ENCODE assay signal across 8 cellular contexts in the genomic region with DNA sequence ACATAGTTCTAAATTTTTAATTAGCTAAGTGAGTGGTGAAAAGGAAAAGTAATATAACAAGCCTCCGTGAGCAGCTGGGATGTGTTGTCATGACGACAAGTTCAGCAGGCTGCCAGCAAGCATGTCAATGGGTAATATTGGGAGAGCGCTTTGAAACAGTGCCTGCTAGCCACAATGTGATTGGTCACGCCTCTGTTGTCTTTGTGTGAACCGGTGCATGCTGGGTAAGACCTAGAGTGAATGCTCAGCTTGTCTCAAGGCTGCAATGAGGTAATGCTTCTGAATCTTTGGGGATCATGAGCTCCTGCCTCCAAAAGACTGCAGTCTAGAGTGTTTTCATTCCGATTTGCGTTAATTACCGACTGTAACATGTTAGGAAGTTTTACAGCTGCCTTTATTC. TPM values are rescaled to one million over a fixed set of nuclear protein-coding genes. Genes with fewer than 3 reads are reported as not detected.
DNase-seq lines count a peak whose midpoint lies in the region; ATAC-seq and TF ChIP-seq lines count a peak whose summit lies in the region.

No MANE protein-coding gene starts in this region.

- TF ChIP-seq CTCF in BE2C (IDR thresholded peaks at IDR 0.05; ENCODE audit: low read depth, low read length) (no peak), cardiac fibroblast (IDR thresholded peaks at IDR 0.05; ENCODE audit: low read depth, low read length) (no peak)

- H3K36me3 Mint-ChIP-seq in naive thymus-derived CD4-positive, alpha-beta T cell, result no peaks in the 10 kb centered on the region

- CTCF ChIA-PET in naive thymus-derived CD4-positive, alpha-beta T cell (lab: Charles Lee), result no interaction called here

- no peak for ATAC-seq in GM21381 (IDR thresholded peaks at IDR 0.05; ENCODE audit: unreplicated experiment)
- no peak for ATAC-seq in naive thymus-derived CD4-positive, alpha-beta T cell
- ATAC-seq in HG02970 (IDR thresholded peaks at IDR 0.05; ENCODE audit: low FRiP score, unreplicated experiment), result no peak
- ATAC-seq in GM19023 (IDR thresholded peaks at IDR 0.05; ENCODE audit: unreplicated experiment), result no peak

- no peak overlapping the region for H3K27ac ChIP-seq in naive thymus-derived CD4-positive, alpha-beta T cell (ENCODE audit: low read depth, low read length)

- intact Hi-C loops in naive thymus-derived CD4-positive, alpha-beta T cell (cut with micrococcal nuclease), result no loop called here

- no peaks in the 10 kb centered on the region for H3K36me3 ChIP-seq in BE2C
- no peaks in the 10 kb centered on the region for H3K36me3 ChIP-seq in naive thymus-derived CD4-positive, alpha-beta T cell (ENCODE audit: control insufficient read depth in 2 of 3, insufficient read depth in 3 of 3, low read length in 3 of 3)

- H3K27me3 Mint-ChIP-seq in naive thymus-derived CD4-positive, alpha-beta T cell, result peaks cover 4 to 24% (median 11%) of the 10 kb centered on the region in 5 donors

- peak; percentile 88 for DNase-seq in BE2C
- peak; percentile 61 to 98 (median 90) for DNase-seq in NCI-H1417 (lab: John Stamatoyannopoulos, UW)
- DNase-seq in cardiac fibroblast (ENCODE audit: low read depth in 2 of 2), result peak; percentile 8 to 60
- DNase-seq in kidney tubule cell (ENCODE audit: low spot score), result peak; percentile 74
- no peak for DNase-seq in naive thymus-derived CD4-positive, alpha-beta T cell

- H3K27ac Mint-ChIP-seq in naive thymus-derived CD4-positive, alpha-beta T cell, result no peak overlapping the region

- POLR2A ChIA-PET in naive thymus-derived CD4-positive, alpha-beta T cell (lab: Charles Lee), result no interaction called here

- H3K4me3 Mint-ChIP-seq in naive thymus-derived CD4-positive, alpha-beta T cell, result no peak overlapping the region

- H3K27me3 ChIP-seq in BE2C, result no peaks in the 10 kb centered on the region
- no peaks in the 10 kb centered on the region for H3K27me3 ChIP-seq in naive thymus-derived CD4-positive, alpha-beta T cell (ENCODE audit: control insufficient read depth in 2 of 2, insufficient read depth in 2 of 2, low read length in 2 of 2)

- H3K4me1 Mint-ChIP-seq in naive thymus-derived CD4-positive, alpha-beta T cell, result no peaks in the 10 kb centered on the region

- peaks cover 13% of the 10 kb centered on the region for H3K4me1 ChIP-seq in BE2C
- H3K4me1 ChIP-seq in naive thymus-derived CD4-positive, alpha-beta T cell (ENCODE audit: control insufficient read depth in 2 of 2, insufficient read depth in 2 of 2, low read length in 2 of 2), result no peaks in the 10 kb centered on the region

- H3K9me3 Mint-ChIP-seq in naive thymus-derived CD4-positive, alpha-beta T cell, result peaks cover 0 to 3% (median 0%) of the 10 kb centered on the region in 11 donors

- H3K4me3 ChIP-seq in BE2C (ENCODE audit: low read depth, low read length) (peak overlapping the region; percentile 70), cardiac fibroblast (replicated peaks in 1 of 2; ENCODE audit: low read depth in 2 of 2, low read length in 2 of 2) (no peak overlapping the region)
- no peak overlapping the region for H3K4me3 ChIP-seq in naive thymus-derived CD4-positive, alpha-beta T cell (ENCODE audit: low read length)

- no peaks in the 10 kb centered on the region for H3K9me3 ChIP-seq in BE2C
- H3K9me3 ChIP-seq in naive thymus-derived CD4-positive, alpha-beta T cell (ENCODE audit: control insufficient read depth in 2 of 3, low read length in 3 of 3), result no peaks in the 10 kb centered on the region

RNA-seq across cellular contexts. Expression of a gene that starts 54.9 kb away (rescaled TPM):
- polyA plus RNA-seq in BE2C (2012; ENCODE audit: insufficient read depth, insufficient read length, low read depth), result 11.0 TPM
- total RNA-seq in naive thymus-derived CD4-positive, alpha-beta T cell, result not detected
- not detected for polyA plus RNA-seq in naive thymus-derived CD4-positive, alpha-beta T cell

Comparison
In these comparisons a context has a peak if more than half of its experiments do, and no peak if none do; other contexts are left out.
1. DNase-seq: peak in BE2C (single experiment), NCI-H1417 (3 of 3), cardiac fibroblast (2 of 2) and kidney tubule cell (single experiment); none in naive thymus-derived CD4-positive, alpha-beta T cell (0 of 9).